8 cellular contexts compared by ENCODE assay signal in the genomic region with DNA sequence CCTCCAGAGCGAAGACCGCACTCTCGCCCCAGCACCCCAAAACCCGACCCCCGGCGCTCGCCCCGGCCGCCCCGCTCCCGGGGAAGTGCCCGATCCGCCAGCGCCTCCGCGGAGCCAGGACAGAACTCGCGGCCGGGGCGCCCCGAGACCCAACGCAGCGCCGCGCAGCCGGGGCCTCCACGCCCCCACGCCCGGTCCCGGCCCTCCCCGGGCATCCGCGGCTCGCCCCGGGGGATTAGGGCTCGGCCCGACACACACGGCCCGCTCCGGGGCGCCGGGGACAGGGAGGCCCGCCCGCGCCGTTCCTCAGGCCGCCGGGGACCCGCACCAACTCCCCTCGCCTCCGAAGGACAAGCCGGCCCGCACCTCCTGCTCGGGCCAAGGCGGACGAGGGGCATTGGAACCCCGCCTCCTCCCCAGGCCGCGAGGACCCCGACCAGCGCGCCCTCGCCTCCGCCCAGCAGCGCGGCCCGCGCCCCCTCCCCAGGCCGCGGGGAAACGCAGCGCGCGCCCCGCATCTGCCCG. TPM values are rescaled to one million over a fixed set of nuclear protein-coding genes. Genes with fewer than 3 reads are reported as not detected.
A peak's percentile ranks its signal among the peaks of the same experiment; 100 is the strongest.
DNase-seq lines count a peak whose midpoint lies in the region; ATAC-seq and TF ChIP-seq lines count a peak whose summit lies in the region.

No MANE protein-coding gene starts in this region.

- H3K36me3 ChIP-seq in effector memory CD4-positive, alpha-beta T cell (ENCODE audit: control insufficient read depth, insufficient read depth, low read length) = no peaks in the 10 kb centered on the region
- H3K36me3 ChIP-seq in mesodermal cell (ENCODE audit: control insufficient read depth, insufficient read depth, low read length) (no peaks in the 10 kb centered on the region), transverse colon (no peaks in the 10 kb centered on the region)

- no peaks in the 10 kb centered on the region for H3K27me3 Mint-ChIP-seq in T-helper 17 cell

- no peak for ATAC-seq in T-helper 17 cell

- H3K27ac ChIP-seq in effector memory CD4-positive, alpha-beta T cell (ENCODE audit: insufficient read depth, low read length, poor library complexity, severe bottlenecking) = peak overlapping the region; percentile 94
- H3K27ac ChIP-seq in mesodermal cell (ENCODE audit: low read depth, low read length, severe bottlenecking) (peak overlapping the region; percentile 72), transverse colon (peak overlapping the region; percentile 92 to 100 (median 97))

- H3K9me3 ChIP-seq in T-helper 17 cell (ENCODE audit: control insufficient read depth, low read length, poor library complexity, severe bottlenecking) (no peaks in the 10 kb centered on the region), mesodermal cell (ENCODE audit: control insufficient read depth, low read length) (no peaks in the 10 kb centered on the region), transverse colon (no peaks in the 10 kb centered on the region)
- no peaks in the 10 kb centered on the region for H3K9me3 ChIP-seq in effector memory CD4-positive, alpha-beta T cell (ENCODE audit: control insufficient read depth, low read length)

- peak overlapping the region; percentile 96 for H3K4me3 ChIP-seq in effector memory CD4-positive, alpha-beta T cell (ENCODE audit: insufficient read depth, low read depth, low read length, poor library complexity, severe bottlenecking)
- H3K4me3 ChIP-seq in mesodermal cell (ENCODE audit: extremely low read depth, insufficient read depth, low read length, poor library complexity, severe bottlenecking) = peak overlapping the region; percentile 92
- H3K4me3 ChIP-seq in transverse colon = peak overlapping the region; percentile 72 to 99 (median 88)

- no peak for TF ChIP-seq CTCF in transverse colon (IDR thresholded peaks at IDR 0.05)

- H3K4me1 ChIP-seq in effector memory CD4-positive, alpha-beta T cell (ENCODE audit: control insufficient read depth, insufficient read depth, low read length, poor library complexity, severe bottlenecking) = peaks cover 41% of the 10 kb centered on the region
- H3K4me1 ChIP-seq in mesodermal cell (ENCODE audit: control insufficient read depth, insufficient read depth, low read length, poor library complexity, severe bottlenecking) = peaks cover 21% of the 10 kb centered on the region
- peaks cover 17 to 52% (median 30%) of the 10 kb centered on the region in 4 donors for H3K4me1 ChIP-seq in transverse colon

- in situ Hi-C loops in transverse colon (cut with MboI; ENCODE audit: low pct_ligation_motif_present in 1 of 4, low pct_unique_long_range_greater_than_20kb in 1 of 4, low sequenced_read_pairs in 3 of 4) = loop anchor here in 3 of 4 donors (10.0 to 25.0 kb wide), 2 partner anchors 148 to 155 kb away; no protein-coding TSS in a partner anchor

- TF ChIP-seq EP300 in transverse colon (IDR thresholded peaks at IDR 0.05; ENCODE audit: low read depth) = no peak

- peak overlapping the region; percentile 100 for H3K27ac Mint-ChIP-seq in T-helper 17 cell

- 0% methylated on average over 47 to 60 of the region's 76 CpGs for WGBS in mesodermal cell (ENCODE audit: insufficient coverage in 2 of 2), 2 experiments
- 2% methylated on average over 20 of the region's 76 CpGs; no CpG with 5 or more reads in 1 of the 2 donors for WGBS in transverse colon (ENCODE audit: low coverage in 1 of 2), 2 donors

- TF ChIP-seq POLR2A in transverse colon (IDR thresholded peaks at IDR 0.05) = no peak

- peak; percentile 54 for DNase-seq in stimulated activated CD4-positive, alpha-beta T cell treated with anti-CD3 and anti-CD28 coated beads, Interleukin-15, amount 100 ng/mL, for 24 hours
- no peak for DNase-seq in stimulated activated CD4-positive, alpha-beta T cell treated with anti-CD3 and anti-CD28 coated beads, Interleukin-1b, Interleukin-23, amount 100 ng/mL, for 48 hours
- DNase-seq in T-helper 17 cell = peak in 1 of 3 donors; percentile 26
- no peak for DNase-seq in effector memory CD4-positive, alpha-beta T cell
- DNase-seq in transverse colon = peak; percentile 33
- DNase-seq in COR-L47 (lab: John Stamatoyannopoulos, UW) = no peak
- DNase-seq in GDM1 (lab: John Stamatoyannopoulos, UW) = no peak

- H3K36me3 Mint-ChIP-seq in T-helper 17 cell (ENCODE audit: low read depth) = peaks cover 4% of the 10 kb centered on the region

- H3K27me3 ChIP-seq in effector memory CD4-positive, alpha-beta T cell (replicated peaks; ENCODE audit: control insufficient read depth, insufficient read depth, low read length, poor library complexity, severe bottlenecking) = no peaks in the 10 kb centered on the region
- H3K27me3 ChIP-seq in transverse colon = no peaks in the 10 kb centered on the region

- intact Hi-C loops in transverse colon (cut with DNase I; ENCODE audit: low total_unique reads) = loop anchor here (5.0 kb wide), 1 partner anchor 95 kb away; no protein-coding TSS in a partner anchor

- H3K4me1 Mint-ChIP-seq in T-helper 17 cell = peaks cover 47% of the 10 kb centered on the region

- H3K4me3 Mint-ChIP-seq in T-helper 17 cell = peak overlapping the region; percentile 99

RNA-seq across cellular contexts. Expression of gene FNBP1, which starts 0.5 kb away (rescaled TPM):
- 100 to 1,000 TPM; 219 to 221 TPM for total RNA-seq in T-helper 17 cell
- 67.8 TPM for polyA plus RNA-seq in mesodermal cell (2013, experiment 1 of 2)
- 67.6 TPM for polyA plus RNA-seq in mesodermal cell (2013, experiment 2 of 2)
- 100 to 1,000 TPM in 1 of 4 donors, 10 to 100 TPM in 3; 38.5 to 114 (median 62.9) TPM for total RNA-seq in transverse colon

RNA-seq across cellular contexts. Expression of gene GPR107, which starts 11.2 kb away (rescaled TPM):
- total RNA-seq in T-helper 17 cell (10 to 100 TPM; 22.1 to 26.2 TPM), transverse colon (10 to 100 TPM; 25.7 to 33.7 (median 32.7) TPM)
- polyA plus RNA-seq in mesodermal cell (2013, experiment 1 of 2) = 55.6 TPM
- polyA plus RNA-seq in mesodermal cell (2013, experiment 2 of 2) = 48.0 TPM

Comparison
In these comparisons a context has a peak if more than half of its experiments do, and no peak if none do; other contexts are left out.
1. DNase-seq: peak in stimulated activated CD4-positive, alpha-beta T cell treated with anti-CD3 and anti-CD28 coated beads, Interleukin-15, amount 100 ng/mL, for 24 hours (single experiment) and transverse colon (single experiment); none in stimulated activated CD4-positive, alpha-beta T cell treated with anti-CD3 and anti-CD28 coated beads, Interleukin-1b, Interleukin-23, amount 100 ng/mL, for 48 hours (single experiment), effector memory CD4-positive, alpha-beta T cell (0 of 3), COR-L47 (single experiment) and GDM1 (single experiment).
2. Peak in every context shown above with its lines, with median percentiles within 50 percentile points of each other: H3K27ac ChIP-seq and H3K4me3 ChIP-seq.